ENCODE assay signal across 25 cellular contexts in genomic region chr2:190683802-190684201, GRCh38. TPM values are rescaled to one million over a fixed set of nuclear protein-coding genes. Genes with fewer than 3 reads are reported as not detected.
DNase-seq lines count a peak whose midpoint lies in the region; ATAC-seq and TF ChIP-seq lines count a peak whose summit lies in the region.
"Had no signal": no experiment of that assay in that cellular context is flagged by ENCODE, and none has a peak within 500 bp of the region (broad histone marks: within the 10 kb centered on the region; RNA-seq: fewer than 3 reads in every experiment).

No MANE protein-coding gene starts in this region.

- H3K27ac Mint-ChIP-seq in CD4-positive, CD25-positive, alpha-beta regulatory T cell, result peak overlapping the region in 2 of 3 donors; percentile 62 to 84
- H3K27ac Mint-ChIP-seq: activated CD8-positive, alpha-beta memory T cell treated with anti-CD3 and anti-CD28 coated beads, Interleukin-2, amount 10 ng/mL, durations not matched to agents 7 days and 5 days; activated naive CD4-positive, alpha-beta T cell treated with anti-CD3 and anti-CD28 coated beads, Interleukin-2, amount 50 U/mL, for 72 hours; activated T-helper 1 cell treated with anti-CD3 and anti-CD28 coated beads, Interleukin-12 subunit alpha, Interleukin-12 subunit beta, Interleukin-2, Interleukin-4 antibody, amounts not matched to agents 30 ng/mL and 10 ng/mL and 1 ng/mL, durations not matched to agents 14 hours and 24 hours and 36 hours; progenitor cell of endocrine pancreas had no signal

- no peaks in the 10 kb centered on the region for H3K9me3 ChIP-seq in CD4-positive, CD25-positive, alpha-beta regulatory T cell (ENCODE audit: control insufficient read depth in 2 of 2, low read length in 2 of 2)
- H3K9me3 ChIP-seq in mesenchymal stem cell (ENCODE audit: control insufficient read depth, low read length), result no peaks in the 10 kb centered on the region
- H3K9me3 ChIP-seq: colonic mucosa, thyroid gland had no signal

- no peaks in the 10 kb centered on the region for H3K27me3 Mint-ChIP-seq in CD4-positive, CD25-positive, alpha-beta regulatory T cell
- H3K27me3 Mint-ChIP-seq: activated CD8-positive, alpha-beta memory T cell treated with anti-CD3 and anti-CD28 coated beads, Interleukin-2, amount 10 ng/mL, durations not matched to agents 7 days and 5 days; progenitor cell of endocrine pancreas had no signal

- H3K23ac ChIP-seq in mesenchymal stem cell (ENCODE audit: low read length in 2 of 2), result no peak overlapping the region

- no peak overlapping the region for H4K8ac ChIP-seq in mesenchymal stem cell (ENCODE audit: low read length)

- no peak overlapping the region for H2BK12ac ChIP-seq in mesenchymal stem cell (ENCODE audit: low read length in 2 of 2)

- no peak overlapping the region for H3K18ac ChIP-seq in mesenchymal stem cell (ENCODE audit: low read depth in 1 of 2, low read length in 2 of 2)

- peaks cover 25% of the 10 kb centered on the region for H3K36me3 ChIP-seq in CD4-positive, CD25-positive, alpha-beta regulatory T cell (ENCODE audit: control insufficient read depth, insufficient read depth, low read length)
- H3K36me3 ChIP-seq in mesenchymal stem cell (ENCODE audit: control insufficient read depth in 1 of 2, insufficient read depth in 2 of 2, low read depth in 1 of 2, low read length in 2 of 2), result peaks cover 6 to 63% of the 10 kb centered on the region in 2 experiments
- H3K36me3 ChIP-seq: colonic mucosa had no signal

- H3K9me3 Mint-ChIP-seq in CD4-positive, CD25-positive, alpha-beta regulatory T cell, result no peaks in the 10 kb centered on the region
- H3K9me3 Mint-ChIP-seq: activated naive CD4-positive, alpha-beta T cell treated with anti-CD3 and anti-CD28 coated beads, Interleukin-2, amount 50 U/mL, for 72 hours; activated T-helper 1 cell treated with anti-CD3 and anti-CD28 coated beads, Interleukin-12 subunit alpha, Interleukin-12 subunit beta, Interleukin-2, Interleukin-4 antibody, amounts not matched to agents 30 ng/mL and 10 ng/mL and 1 ng/mL, durations not matched to agents 14 hours and 24 hours and 36 hours; nephron had no signal

- no peak overlapping the region for H3K14ac ChIP-seq in mesenchymal stem cell (ENCODE audit: low read length in 2 of 2)

- ATAC-seq in CD4-positive, CD25-positive, alpha-beta regulatory T cell (ENCODE audit: low read depth in 2 of 2), result no peak
- ATAC-seq in GM19351 (IDR thresholded peaks at IDR 0.05; ENCODE audit: unreplicated experiment) (no peak), GM21723 (IDR thresholded peaks at IDR 0.05; ENCODE audit: unreplicated experiment) (no peak)
- ATAC-seq: activated CD8-positive, alpha-beta memory T cell treated with anti-CD3 and anti-CD28 coated beads, Interleukin-2, amount 10 ng/mL, durations not matched to agents 7 days and 5 days; activated naive CD4-positive, alpha-beta T cell treated with anti-CD3 and anti-CD28 coated beads, Interleukin-2, amount 50 U/mL, for 72 hours; foreskin keratinocyte; Right ventricle myocardium inferior had no signal

- no peaks in the 10 kb centered on the region for H3K27me3 ChIP-seq in CD4-positive, CD25-positive, alpha-beta regulatory T cell (ENCODE audit: control insufficient read depth, insufficient read depth, low read length)
- H3K27me3 ChIP-seq in mesenchymal stem cell (ENCODE audit: control insufficient read depth in 1 of 2, insufficient read depth in 1 of 2, low read length in 2 of 2), result no peaks in the 10 kb centered on the region
- H3K27me3 ChIP-seq: colonic mucosa, foreskin keratinocyte, thyroid gland had no signal

- H3K4me2 ChIP-seq in mesenchymal stem cell (ENCODE audit: low read length, poor library complexity, severe bottlenecking), result no peak overlapping the region

- no peak overlapping the region for H4K91ac ChIP-seq in mesenchymal stem cell (ENCODE audit: low read length)

- peaks cover 12 to 26% (median 20%) of the 10 kb centered on the region in 4 donors for H3K4me1 Mint-ChIP-seq in CD4-positive, CD25-positive, alpha-beta regulatory T cell

- H3K9ac ChIP-seq in mesenchymal stem cell (ENCODE audit: low read length), result no peak overlapping the region

- no peak overlapping the region for H2BK15ac ChIP-seq in mesenchymal stem cell (ENCODE audit: low read depth, poor library complexity, severe bottlenecking)

- 88% methylated on average over 3 of the region's 3 CpGs for WGBS in mesenchymal stem cell

- H2BK120ac ChIP-seq in mesenchymal stem cell (ENCODE audit: low read depth, low read length), result no peak overlapping the region

- H2AFZ ChIP-seq in mesenchymal stem cell (ENCODE audit: low read depth, low read length), result no peak overlapping the region

- TF ChIP-seq CTCF in LNCaP clone FGC (IDR thresholded peaks at IDR 0.05; ENCODE audit: control insufficient read depth, extremely low read depth, insufficient read depth), result no peak

- H3K4me3 Mint-ChIP-seq in CD4-positive, CD25-positive, alpha-beta regulatory T cell, result peak overlapping the region in 1 of 4 donors; percentile 13
- H3K4me3 Mint-ChIP-seq: activated CD8-positive, alpha-beta memory T cell treated with anti-CD3 and anti-CD28 coated beads, Interleukin-2, amount 10 ng/mL, durations not matched to agents 7 days and 5 days; activated T-helper 1 cell treated with anti-CD3 and anti-CD28 coated beads, Interleukin-12 subunit alpha, Interleukin-12 subunit beta, Interleukin-2, Interleukin-4 antibody, amounts not matched to agents 30 ng/mL and 10 ng/mL and 1 ng/mL, durations not matched to agents 14 hours and 24 hours and 36 hours; nephron had no signal

- H2AK5ac ChIP-seq in mesenchymal stem cell (ENCODE audit: low read length, severe bottlenecking), result no peak overlapping the region

- DNase-seq in CD4-positive, CD25-positive, alpha-beta regulatory T cell, result peak in 1 of 3 donors; percentile 14
- peak; percentile 38 for DNase-seq in LNCaP clone FGC (ENCODE audit: low read depth)
- peak; percentile 92 for DNase-seq in dermis blood vessel endothelial cell
- no peak for DNase-seq in mesenchymal stem cell
- DNase-seq in EL, result no peak
- no peak for DNase-seq in posterior vena cava (ENCODE audit: low spot score)
- DNase-seq: activated CD4-positive, alpha-beta T cell treated with anti-CD3 and anti-CD28 coated beads for 48 hours; activated CD8-positive, alpha-beta memory T cell treated with anti-CD3 and anti-CD28 coated beads, Interleukin-2, amount 10 ng/mL, durations not matched to agents 7 days and 5 days; colonic mucosa; foreskin keratinocyte; kidney glomerular epithelial cell; MV-4-11; NCI-H187; small intestine; stimulated activated CD4-positive, alpha-beta T cell treated with anti-CD3 and anti-CD28 coated beads, Interleukin-2, amount 100 ng/mL, for 48 hours; stimulated activated naive CD4-positive, alpha-beta T cell treated with Interleukin-2 at 50 U/mL for 16 hours; thyroid gland had no signal

- peaks cover 12% of the 10 kb centered on the region for H3K79me1 ChIP-seq in mesenchymal stem cell (replicated peaks; ENCODE audit: low read length, poor library complexity, severe bottlenecking)

- no peak overlapping the region for H2BK5ac ChIP-seq in mesenchymal stem cell (ENCODE audit: low read depth, low read length, poor library complexity, severe bottlenecking)

- intact Hi-C loops in posterior vena cava (cut with DNase I), result no loop called here

- no peak overlapping the region for H3K4me3 ChIP-seq in CD4-positive, CD25-positive, alpha-beta regulatory T cell (ENCODE audit: low read depth, low read length)
- H3K4me3 ChIP-seq in LNCaP clone FGC (ENCODE audit: low read depth, low read length) (no peak overlapping the region), mesenchymal stem cell (ENCODE audit: insufficient read depth in 1 of 2, low read depth in 1 of 2, low read length in 2 of 2) (no peak overlapping the region)
- H3K4me3 ChIP-seq: colonic mucosa, thyroid gland had no signal

- H3K4ac ChIP-seq in mesenchymal stem cell (ENCODE audit: low read depth in 1 of 2, low read length in 2 of 2), result no peak overlapping the region

- peak overlapping the region; percentile 52 for H3K27ac ChIP-seq in CD4-positive, CD25-positive, alpha-beta regulatory T cell (ENCODE audit: insufficient read depth, low read length, poor library complexity, severe bottlenecking)
- peak overlapping the region; percentile 54 for H3K27ac ChIP-seq in mesenchymal stem cell (ENCODE audit: low read length, poor library complexity, severe bottlenecking)
- H3K27ac ChIP-seq: C4-2B, colonic mucosa, foreskin keratinocyte, thyroid gland had no signal

- H3K36me3 Mint-ChIP-seq in CD4-positive, CD25-positive, alpha-beta regulatory T cell, result peaks cover 24% of the 10 kb centered on the region

- H3K4me1 ChIP-seq in CD4-positive, CD25-positive, alpha-beta regulatory T cell (ENCODE audit: control insufficient read depth, insufficient read depth, low read length, poor library complexity, severe bottlenecking), result peaks cover 15% of the 10 kb centered on the region
- H3K4me1 ChIP-seq in mesenchymal stem cell (ENCODE audit: control insufficient read depth, insufficient read depth, low read depth, low read length), result peaks cover 3% of the 10 kb centered on the region
- H3K4me1 ChIP-seq: colonic mucosa had no signal

RNA-seq across cellular contexts. Expression of gene NAB1, which starts 34.9 kb away (rescaled TPM):
- total RNA-seq in CD4-positive, CD25-positive, alpha-beta regulatory T cell, result 42.7 TPM
- 1 to 10 TPM; 1.5 to 5.0 (median 2.9) TPM for polyA plus RNA-seq in CD4-positive, CD25-positive, alpha-beta regulatory T cell
- total RNA-seq in dermis blood vessel endothelial cell, result 38.8 and 64.2 TPM in 2 replicates
- 13.4 TPM for polyA plus RNA-seq in mesenchymal stem cell (2013, experiment 1 of 2)
- 13.5 TPM for polyA plus RNA-seq in mesenchymal stem cell (2013, experiment 2 of 2)
- total RNA-seq in posterior vena cava, result 10 to 100 TPM; 40.9 to 41.7 TPM

Comparison
In these comparisons a context has a peak if more than half of its experiments do, and no peak if none do; other contexts are left out.
1. DNase-seq: peak in LNCaP clone FGC (single experiment) and dermis blood vessel endothelial cell (single experiment); none in mesenchymal stem cell (single experiment), EL (single experiment) and posterior vena cava (single experiment).